ENCODE assay signal across 10 cellular contexts in genomic region chr3:12247411-12247810, GRCh38. TPM values are rescaled to one million over a fixed set of nuclear protein-coding genes. Genes with fewer than 3 reads are reported as not detected.
"Had no signal": no experiment of that assay in that cellular context is flagged by ENCODE, and none has a peak within 500 bp of the region (broad histone marks: within the 10 kb centered on the region; RNA-seq: fewer than 3 reads in every experiment).

No MANE protein-coding gene starts in this region.

- H2AFZ ChIP-seq: GM23248, GM23338 had no signal

- ATAC-seq: GM23338, HCT116 had no signal

- H3K27ac ChIP-seq: GM23248 had no signal

- H3K4me2 ChIP-seq: GM23338 had no signal

- H3K9me3 ChIP-seq: HAP-1 had no signal

- H3K27ac Mint-ChIP-seq: GM23338, H9, HFFc6 had no signal

- H3K4me3 ChIP-seq: GM23248, GM23338, HAP-1 had no signal

- H3K36me3 ChIP-seq: HAP-1 had no signal

- H3K4me1 ChIP-seq: HAP-1 had no signal

- H3K9ac ChIP-seq: GM23248 had no signal

- H3K4me1 Mint-ChIP-seq: GM23338, H9 had no signal

- H3K4me3 Mint-ChIP-seq: GM23338, H9, HFFc6 had no signal

- DNase-seq: GM23248, GOT3, H7, H9, HCEC 1CT, HFFc6 had no signal

RNA-seq across cellular contexts. Expression of gene PPARG, which starts 41.5 kb away (rescaled TPM):
- total RNA-seq: H1 had no signal
